Comparison of ENCODE assay signal across 11 cellular contexts in genomic region chr20:50746138-50746940, GRCh38. TPM values are rescaled to one million over a fixed set of nuclear protein-coding genes. Genes with fewer than 3 reads are reported as not detected.
DNase-seq lines count a peak whose midpoint lies in the region; ATAC-seq, FAIRE-seq and TF ChIP-seq lines count a peak whose summit lies in the region.
"Had no signal": no experiment of that assay in that cellular context is flagged by ENCODE, and none has a peak within 500 bp of the region (broad histone marks: within the 10 kb centered on the region; RNA-seq: fewer than 3 reads in every experiment).

No MANE protein-coding gene starts in this region.

- no peaks in the 10 kb centered on the region for H3K23me2 ChIP-seq in H9 (ENCODE audit: insufficient read length, low read depth, low read length, poor library complexity, severe bottlenecking)

- H3K79me1 ChIP-seq in H9 (ENCODE audit: insufficient read depth, low read depth, low read length, poor library complexity, severe bottlenecking) = no peaks in the 10 kb centered on the region

- H4K8ac ChIP-seq in H9 (replicated peaks; ENCODE audit: insufficient read length, low read depth, low read length) = no peak overlapping the region

- no peak overlapping the region for H3K4ac ChIP-seq in H9 (ENCODE audit: low read depth, low read length)

- H3K36me3 ChIP-seq in keratinocyte (ENCODE audit: control insufficient read depth in 2 of 2, extremely low read depth in 1 of 2, insufficient read depth in 2 of 2, low read length in 2 of 2) (peaks cover 8 to 18% of the 10 kb centered on the region in 2 experiments), testis (ENCODE audit: low read depth, missing control alignments) (no peaks in the 10 kb centered on the region)

- H3K27ac ChIP-seq in keratinocyte (ENCODE audit: control insufficient read depth, insufficient read depth, low read length) = peak overlapping the region; percentile 1
- H3K27ac ChIP-seq in testis = peak overlapping the region in 1 of 2 donors; percentile 86
- H3K27ac ChIP-seq in H9 (ENCODE audit: insufficient read length, low read depth, low read length) = no peak overlapping the region

- no peak overlapping the region for H4K5ac ChIP-seq in H9 (ENCODE audit: insufficient read length, low read depth, low read length)

- peak; percentile 52 for ATAC-seq in activated CD8-positive, alpha-beta memory T cell treated with anti-CD3 and anti-CD28 coated beads, Interleukin-2, amount 10 ng/mL, durations not matched to agents 7 days and 5 days

- no peaks in the 10 kb centered on the region for H3K27me3 Mint-ChIP-seq in activated CD8-positive, alpha-beta memory T cell treated with anti-CD3 and anti-CD28 coated beads, Interleukin-2, amount 10 ng/mL, durations not matched to agents 7 days and 5 days
- no peaks in the 10 kb centered on the region for H3K27me3 Mint-ChIP-seq in H9 (ENCODE audit: low read depth)
- H3K27me3 Mint-ChIP-seq: stimulated activated naive CD8-positive, alpha-beta T cell treated with anti-CD3 and anti-CD28 coated beads, Interleukin-15, Interleukin-2, amounts not matched to agents 100 ng/mL and 50 ng/mL, for 24 hours had no signal

- H3K9ac ChIP-seq in keratinocyte (ENCODE audit: control insufficient read depth, extremely low read depth, insufficient read depth, low read length) = no peak overlapping the region
- no peak overlapping the region for H3K9ac ChIP-seq in H9 (ENCODE audit: extremely low read depth, insufficient read length, low read length)

- FAIRE-seq in keratinocyte (lab: Jason Lieb, UNC) = peak; percentile 44

- H2AFZ ChIP-seq in keratinocyte (ENCODE audit: control insufficient read depth, low read length) (no peak overlapping the region), H9 (ENCODE audit: low read length) (no peak overlapping the region)

- intact Hi-C loops in testis (cut with DNase I; ENCODE audit: low total_unique reads) = no loop called here

- H3T11ph ChIP-seq in H9 (ENCODE audit: low read length) = no peak overlapping the region

- H3K4me1 Mint-ChIP-seq in activated CD8-positive, alpha-beta memory T cell treated with anti-CD3 and anti-CD28 coated beads, Interleukin-2, amount 10 ng/mL, durations not matched to agents 7 days and 5 days = peaks cover 29% of the 10 kb centered on the region
- peaks cover 36 to 41% of the 10 kb centered on the region in 2 experiments for H3K4me1 Mint-ChIP-seq in H9

- in situ Hi-C loops in SK-MEL-5 (cut with HindIII; ENCODE audit: low pct_unique_long_range_greater_than_20kb, low sequenced_read_pairs) = no loop called here

- H3K23ac ChIP-seq in H9 (ENCODE audit: insufficient read length, low read depth, low read length) = no peak overlapping the region

- H3K18ac ChIP-seq in H9 (ENCODE audit: insufficient read length, low read depth, low read length) = no peak overlapping the region

- no peak for DNase-seq in activated CD8-positive, alpha-beta memory T cell treated with anti-CD3 and anti-CD28 coated beads, Interleukin-2, amount 10 ng/mL, durations not matched to agents 7 days and 5 days
- no peak for DNase-seq in activated CD8-positive, alpha-beta memory T cell treated with anti-CD3 and anti-CD28 coated beads, Interleukin-2, amount 50 U/mL, for 48 hours
- DNase-seq in SK-MEL-5 (ENCODE audit: low read depth, low spot score) = peak; percentile 66
- no peak for DNase-seq in keratinocyte (ENCODE audit: low read depth, low spot score)
- DNase-seq in testis = peak; percentile 34
- no peak for DNase-seq in H9
- no peak for DNase-seq in cerebellar nuclear complex (lab: John Stamatoyannopoulos, UW)
- DNase-seq in superior temporal gyrus (ENCODE audit: extremely low spot score) = no peak
- DNase-seq: NCI-H1092 treated with DMSO at 0.1 percent for 48 hours had no signal

- no peak overlapping the region for H4K91ac ChIP-seq in H9 (ENCODE audit: insufficient read length, low read depth, low read length)

- no peaks in the 10 kb centered on the region for H4K20me1 ChIP-seq in keratinocyte (ENCODE audit: control insufficient read depth, extremely low read depth, insufficient read depth, low read length)
- no peaks in the 10 kb centered on the region for H4K20me1 ChIP-seq in H9 (ENCODE audit: control insufficient read depth, insufficient read depth, insufficient read length)

- no peaks in the 10 kb centered on the region for H3K9me3 ChIP-seq in keratinocyte (ENCODE audit: control insufficient read depth, low read depth, low read length)
- no peaks in the 10 kb centered on the region for H3K9me3 ChIP-seq in testis
- H3K9me3 ChIP-seq in H9 (ENCODE audit: control insufficient read depth, low read depth, low read length) = no peaks in the 10 kb centered on the region

- CTCF ChIA-PET in activated CD8-positive, alpha-beta memory T cell treated with anti-CD3 and anti-CD28 coated beads, Interleukin-2, amount 10 ng/mL, durations not matched to agents 7 days and 5 days (lab: Charles Lee) = interaction anchor here (0.9 to 1.6 kb wide), 5 partner anchors 12 to 382 kb away, joined by 3 to 5 read pairs (median 3); no protein-coding TSS in a partner anchor

- peaks cover 32% of the 10 kb centered on the region for H3K4me1 ChIP-seq in keratinocyte (ENCODE audit: control insufficient read depth, extremely low read depth, insufficient read depth, low read length)
- H3K4me1 ChIP-seq in testis = peaks cover 9% of the 10 kb centered on the region
- H3K4me1 ChIP-seq in H9 (ENCODE audit: insufficient read depth, low read length) = no peaks in the 10 kb centered on the region; the same call in 1 of the 2 replicates

- H3K4me2 ChIP-seq in keratinocyte (ENCODE audit: control insufficient read depth, extremely low read depth, insufficient read depth, low read depth, low read length) = no peak overlapping the region
- no peak overlapping the region for H3K4me2 ChIP-seq in H9 (ENCODE audit: insufficient read depth, insufficient read length, low read length)

- TF ChIP-seq POLR2A in testis (IDR thresholded peaks at IDR 0.05) = no peak

- no peak overlapping the region for H2BK20ac ChIP-seq in H9 (ENCODE audit: low read depth, low read length, poor library complexity, severe bottlenecking)

- H3K36me3 Mint-ChIP-seq in activated CD8-positive, alpha-beta memory T cell treated with anti-CD3 and anti-CD28 coated beads, Interleukin-2, amount 10 ng/mL, durations not matched to agents 7 days and 5 days = peaks cover 8% of the 10 kb centered on the region
- peaks cover 15 to 47% (median 35%) of the 10 kb centered on the region in 3 experiments; a peak in 6 of 7 replicates for H3K36me3 Mint-ChIP-seq in H9 (ENCODE audit: insufficient read depth in 1 of 3, low read depth in 3 of 3)

- H3K4me3 ChIP-seq in keratinocyte (ENCODE audit: control insufficient read depth in 2 of 3, extremely low read depth in 1 of 3, insufficient read depth in 2 of 3, low read depth in 1 of 3, low read length in 3 of 3) (no peak overlapping the region), testis (no peak overlapping the region)

- H2BK15ac ChIP-seq in H9 (ENCODE audit: low read depth, low read length) = no peak overlapping the region

- no peak overlapping the region for H2BK120ac ChIP-seq in H9 (ENCODE audit: low read depth, low read length, poor library complexity, severe bottlenecking)

- H3K9me3 Mint-ChIP-seq in activated CD8-positive, alpha-beta memory T cell treated with anti-CD3 and anti-CD28 coated beads, Interleukin-2, amount 10 ng/mL, durations not matched to agents 7 days and 5 days (ENCODE audit: low read depth) = no peaks in the 10 kb centered on the region
- no peaks in the 10 kb centered on the region for H3K9me3 Mint-ChIP-seq in H9
- H3K9me3 Mint-ChIP-seq: stimulated activated naive CD8-positive, alpha-beta T cell treated with anti-CD3 and anti-CD28 coated beads, Interleukin-15, Interleukin-2, amounts not matched to agents 100 ng/mL and 50 ng/mL, for 24 hours had no signal

- no peak overlapping the region for H2BK12ac ChIP-seq in H9 (ENCODE audit: insufficient read length, low read depth, low read length)

- H3K9me1 ChIP-seq in keratinocyte (ENCODE audit: control insufficient read depth, extremely low read depth, insufficient read depth, low read length) = no peaks in the 10 kb centered on the region

- TF ChIP-seq CTCF in keratinocyte (optimal IDR thresholded peaks at IDR 0.05 in 1 of 3, IDR thresholded peaks at IDR 0.05 in 1 of 3, conservative IDR thresholded peaks at IDR 0.05 in 1 of 3; ENCODE audit: extremely low read depth in 1 of 3, insufficient read depth in 2 of 3, low read length in 3 of 3) = no peak
- TF ChIP-seq CTCF in testis (IDR thresholded peaks at IDR 0.05) = no peak
- TF ChIP-seq CTCF in H9 (conservative IDR thresholded peaks at IDR 0.05) = no peak

- no peak overlapping the region for H2BK5ac ChIP-seq in H9 (ENCODE audit: insufficient read length, low read length)

- H3K27me3 ChIP-seq in keratinocyte (ENCODE audit: control insufficient read depth, extremely low read depth, insufficient read depth, low read length) = no peaks in the 10 kb centered on the region
- no peaks in the 10 kb centered on the region for H3K27me3 ChIP-seq in testis
- H3K27me3 ChIP-seq in H9 (ENCODE audit: insufficient read depth, low read length) = no peaks in the 10 kb centered on the region

- no peak overlapping the region for H2AK5ac ChIP-seq in H9 (ENCODE audit: insufficient read length, low read length)

- dilution Hi-C loops in keratinocyte (cut with MboI; ENCODE audit: extremely low pct_ligation_motif_present, low sequenced_read_pairs) = no loop called here

- no peak overlapping the region for H3K56ac ChIP-seq in H9 (ENCODE audit: insufficient read length, low read depth, low read length)

- 53 to 68% methylated on average over 3 of the region's 3 CpGs for WGBS in testis, 2 donors
- no CpG with 5 or more reads among the region's 3 CpGs for WGBS in H9 (ENCODE audit: extremely low coverage, insufficient read length, low lambda C conversion rate)

- H3K79me2 ChIP-seq in keratinocyte (ENCODE audit: control insufficient read depth, insufficient read depth, low read length) (peaks cover 23% of the 10 kb centered on the region), H9 (ENCODE audit: insufficient read depth, low read length) (no peaks in the 10 kb centered on the region; the same call in 1 of the 2 replicates)

- peak overlapping the region; percentile 16 for H3K27ac Mint-ChIP-seq in activated CD8-positive, alpha-beta memory T cell treated with anti-CD3 and anti-CD28 coated beads, Interleukin-2, amount 10 ng/mL, durations not matched to agents 7 days and 5 days
- H3K27ac Mint-ChIP-seq in H9 = peak overlapping the region in 1 of 3 experiments; percentile 82; a peak in 2 of 7 replicates

- no peak overlapping the region for H3K14ac ChIP-seq in H9 (ENCODE audit: insufficient read depth, low read length)

- no peak overlapping the region for H3K4me3 Mint-ChIP-seq in activated CD8-positive, alpha-beta memory T cell treated with anti-CD3 and anti-CD28 coated beads, Interleukin-2, amount 10 ng/mL, durations not matched to agents 7 days and 5 days
- H3K4me3 Mint-ChIP-seq in H9 = no peak overlapping the region
- H3K4me3 Mint-ChIP-seq: stimulated activated naive CD8-positive, alpha-beta T cell treated with anti-CD3 and anti-CD28 coated beads, Interleukin-15, Interleukin-2, amounts not matched to agents 100 ng/mL and 50 ng/mL, for 24 hours had no signal

RNA-seq across cellular contexts. Expression of gene PARD6B, which starts 15.0 kb away (rescaled TPM):
- 1 to 10 TPM; 4.2 to 4.6 TPM for total RNA-seq in activated CD8-positive, alpha-beta memory T cell treated with anti-CD3 and anti-CD28 coated beads, Interleukin-2, amount 10 ng/mL, durations not matched to agents 7 days and 5 days
- total RNA-seq in SK-MEL-5 (2014; rRNA removed; shearing (Covaris generic)) = 4.8 and 5.9 TPM in 2 replicates
- 1.6 and 1.9 TPM in 2 replicates for polyA plus RNA-seq in SK-MEL-5 (2015; cell fraction: cytosol; rRNA removed)
- 2.3 and 2.6 TPM in 2 replicates for polyA plus RNA-seq in SK-MEL-5 (2015; cell fraction: nucleus; rRNA removed)
- polyA plus RNA-seq in keratinocyte = 1.4 to 2.0 TPM (median 1.4 TPM) in 3 replicates
- 9.9 TPM for polyA plus RNA-seq in keratinocyte (2011; ENCODE audit: low read depth)
- polyA plus RNA-seq in keratinocyte (2011; cell fraction: cytosol; rRNA removed) = 0.30 and 1.1 TPM in 2 replicates
- 2.0 and 2.9 TPM in 2 replicates for polyA plus RNA-seq in keratinocyte (2011; cell fraction: nucleus; rRNA removed)
- polyA plus RNA-seq in keratinocyte (2012; ENCODE audit: low replicate concordance) = 1.1 and 9.7 TPM in 2 replicates
- 1.8 to 4.9 TPM (median 2.5 TPM) in 3 replicates for polyA minus RNA-seq in keratinocyte
- polyA minus RNA-seq in keratinocyte (2011; cell fraction: cytosol; rRNA and poly(A)+ RNA removed) = 1.5 TPM
- 2.5 and 4.3 TPM in 2 replicates for polyA minus RNA-seq in keratinocyte (2011; cell fraction: nucleus; rRNA and poly(A)+ RNA removed)
- total RNA-seq in testis = 10 to 100 TPM; 15.4 to 17.0 TPM
- polyA plus RNA-seq in testis (ENCODE audit: insufficient read depth, low read depth, low replicate concordance) = 3.8 TPM
- 27.4 and 31.7 TPM in 2 replicates for total RNA-seq in H9 (2021)

RNA-seq across cellular contexts. Expression of gene BCAS4, which starts 48.5 kb away (rescaled TPM):
- 10 to 100 TPM; 37.6 to 44.8 TPM for total RNA-seq in activated CD8-positive, alpha-beta memory T cell treated with anti-CD3 and anti-CD28 coated beads, Interleukin-2, amount 10 ng/mL, durations not matched to agents 7 days and 5 days
- total RNA-seq in SK-MEL-5 (2014; rRNA removed; shearing (Covaris generic)) = 4.4 and 7.0 TPM in 2 replicates
- 4.6 and 6.7 TPM in 2 replicates for polyA plus RNA-seq in SK-MEL-5 (2015; cell fraction: cytosol; rRNA removed)
- polyA plus RNA-seq in SK-MEL-5 (2015; cell fraction: nucleus; rRNA removed) = 1.6 and 1.9 TPM in 2 replicates
- polyA plus RNA-seq in keratinocyte = 13.8 to 23.1 TPM (median 19.0 TPM) in 3 replicates
- 1.3 TPM for polyA plus RNA-seq in keratinocyte (2011; ENCODE audit: low read depth)
- 9.0 and 22.6 TPM in 2 replicates for polyA plus RNA-seq in keratinocyte (2011; cell fraction: cytosol; rRNA removed)
- polyA plus RNA-seq in keratinocyte (2011; cell fraction: nucleus; rRNA removed) = 7.0 and 12.3 TPM in 2 replicates
- polyA plus RNA-seq in keratinocyte (2012; ENCODE audit: low replicate concordance) = 6.9 and 15.7 TPM in 2 replicates
- 4.0 to 9.0 TPM (median 8.4 TPM) in 3 replicates for polyA minus RNA-seq in keratinocyte
- 8.2 TPM for polyA minus RNA-seq in keratinocyte (2011; cell fraction: cytosol; rRNA and poly(A)+ RNA removed)
- 3.8 and 8.4 TPM in 2 replicates for polyA minus RNA-seq in keratinocyte (2011; cell fraction: nucleus; rRNA and poly(A)+ RNA removed)
- total RNA-seq in testis = 10 to 100 TPM in 1 of 2 donors, 1 to 10 TPM in 1; 7.6 to 10.8 TPM
- 5.8 TPM for polyA plus RNA-seq in testis (ENCODE audit: insufficient read depth, low read depth, low replicate concordance)
- 16.9 and 21.4 TPM in 2 replicates for total RNA-seq in H9 (2021)

RNA-seq across cellular contexts. Expression of gene RIPOR3, which starts 55.0 kb away (rescaled TPM):
- total RNA-seq in activated CD8-positive, alpha-beta memory T cell treated with anti-CD3 and anti-CD28 coated beads, Interleukin-2, amount 10 ng/mL, durations not matched to agents 7 days and 5 days = not detected
- total RNA-seq in SK-MEL-5 (2014; rRNA removed; shearing (Covaris generic)) = not detected in 2 replicates
- not detected in 2 replicates for polyA plus RNA-seq in SK-MEL-5 (2015; cell fraction: cytosol; rRNA removed)
- not detected in 2 replicates for polyA plus RNA-seq in SK-MEL-5 (2015; cell fraction: nucleus; rRNA removed)
- 0.10 to 0.40 TPM (median 0.10 TPM) in 3 replicates for polyA plus RNA-seq in keratinocyte
- 0.42 TPM for polyA plus RNA-seq in keratinocyte (2011; ENCODE audit: low read depth)
- 0.05 and 0.06 TPM in 2 replicates for polyA plus RNA-seq in keratinocyte (2011; cell fraction: cytosol; rRNA removed)
- 0.43 and 0.44 TPM in 2 replicates for polyA plus RNA-seq in keratinocyte (2011; cell fraction: nucleus; rRNA removed)
- polyA plus RNA-seq in keratinocyte (2012; ENCODE audit: low replicate concordance) = 0.22 and 1.2 TPM in 2 replicates
- 0.10 to 0.72 TPM in 2 of 3 replicates, not detected in the other for polyA minus RNA-seq in keratinocyte
- not detected for polyA minus RNA-seq in keratinocyte (2011; cell fraction: cytosol; rRNA and poly(A)+ RNA removed)
- polyA minus RNA-seq in keratinocyte (2011; cell fraction: nucleus; rRNA and poly(A)+ RNA removed) = 0.11 and 0.31 TPM in 2 replicates
- total RNA-seq in testis = 10 to 100 TPM; 22.1 to 26.9 TPM
- 11.3 TPM for polyA plus RNA-seq in testis (ENCODE audit: insufficient read depth, low read depth, low replicate concordance)
- 0.46 and 0.48 TPM in 2 replicates for total RNA-seq in H9 (2021)
- total RNA-seq: T-helper 1 cell treated with Interleukin-12 subunit alpha and Interleukin-12 subunit beta and Interleukin-4 antibody, amounts not matched to agents 30 ng/mL and 1 ng/mL, for 36 hours had no signal

Comparison
In these comparisons a context has a peak if more than half of its experiments do, and no peak if none do; other contexts are left out.
1. DNase-seq: peak in SK-MEL-5 (single experiment) and testis (single experiment); none in activated CD8-positive, alpha-beta memory T cell treated with anti-CD3 and anti-CD28 coated beads, Interleukin-2, amount 10 ng/mL, durations not matched to agents 7 days and 5 days (single experiment), activated CD8-positive, alpha-beta memory T cell treated with anti-CD3 and anti-CD28 coated beads, Interleukin-2, amount 50 U/mL, for 48 hours (single experiment), keratinocyte (single experiment), H9 (single experiment), cerebellar nuclear complex (0 of 2) and superior temporal gyrus (single experiment).
2. RNA of gene RIPOR3, which starts 55.0 kb away (total RNA-seq): 22.1 to 26.9 TPM in testis; 0.46 to 0.48 TPM in H9, not detected in activated CD8-positive, alpha-beta memory T cell treated with anti-CD3 and anti-CD28 coated beads, Interleukin-2, amount 10 ng/mL, durations not matched to agents 7 days and 5 days and not detected in SK-MEL-5; every median in the first group is over 10 times any median in the second.